Comparison of ENCODE assay signal across 8 cellular contexts in genomic region chr11:65497141-65498041, GRCh38. TPM values are rescaled to one million over a fixed set of nuclear protein-coding genes. Genes with fewer than 3 reads are reported as not detected.
DNase-seq lines count a peak whose midpoint lies in the region; ATAC-seq and TF ChIP-seq lines count a peak whose summit lies in the region.

No MANE protein-coding gene starts in this region.

- TF ChIP-seq POLR2A in GM19193 (IDR thresholded peaks at IDR 0.05; ENCODE audit: extremely low read depth, insufficient read depth, insufficient read length) = peak; percentile 76

- H3K27me3 ChIP-seq in layer of hippocampus (ENCODE audit: control insufficient read depth, insufficient read depth, low read length) = no peaks in the 10 kb centered on the region

- peak; percentile 64 for ATAC-seq in HG03432 (IDR thresholded peaks at IDR 0.05; ENCODE audit: unreplicated experiment)

- DNase-seq in AML-193 (lab: John Stamatoyannopoulos, UW) (peak; percentile 94), NCI-H460 (ENCODE audit: extremely low read depth, low read depth) (peak; percentile 95), cerebellum (ENCODE audit: low spot score) (peak; percentile 94)
- peak; percentile 97 for DNase-seq in activated CD4-positive, CD25-positive, alpha-beta regulatory T cell treated with anti-CD3 and anti-CD28 coated beads, Interleukin-2, amount 50 U/mL, for 72 hours
- DNase-seq in stimulated activated CD4-positive, alpha-beta T cell treated with anti-CD3 and anti-CD28 coated beads, Interleukin-1b, Interleukin-23, amount 100 ng/mL, for 24 hours (ENCODE audit: low read depth in 4 of 4, low spot score in 1 of 4) = peak; percentile 95 to 99 (median 96)

- H3K27ac ChIP-seq in layer of hippocampus (ENCODE audit: low read depth, low read length) = peak overlapping the region; percentile 99

RNA-seq across cellular contexts. Expression of gene MALAT1, which starts 1.5 kb away (rescaled TPM):
- 1,855 and 2,221 TPM in 2 replicates for total RNA-seq in NCI-H460 (2014; rRNA removed; shearing (Covaris generic))
- 153 and 329 TPM in 2 replicates for polyA plus RNA-seq in NCI-H460 (2014; cell fraction: nucleus; rRNA removed)
- 17,703 TPM for total RNA-seq in cerebellum

RNA-seq across cellular contexts. Expression of gene SCYL1, which starts 27.5 kb away (rescaled TPM):
- total RNA-seq in NCI-H460 (2014; rRNA removed; shearing (Covaris generic)) = 45.0 and 47.3 TPM in 2 replicates
- 50.8 and 65.1 TPM in 2 replicates for polyA plus RNA-seq in NCI-H460 (2014; cell fraction: nucleus; rRNA removed)
- 30.7 TPM for total RNA-seq in cerebellum

Comparison
In these comparisons a context has a peak if more than half of its experiments do, and no peak if none do; other contexts are left out.
1. Peak in every context shown above with its lines: DNase-seq, ATAC-seq and H3K27ac ChIP-seq.